Comparison of ENCODE assay signal across 8 cellular contexts in genomic region chr9:128420651-128421473, GRCh38. TPM values are rescaled to one million over a fixed set of nuclear protein-coding genes. Genes with fewer than 3 reads are reported as not detected.
A peak's percentile ranks its signal among the peaks of the same experiment; 100 is the strongest.
DNase-seq lines count a peak whose midpoint lies in the region; ATAC-seq and TF ChIP-seq lines count a peak whose summit lies in the region.

TSS of gene CERCAM (plus strand) at chr9:128420857. CDS start at chr9:128420878, 21 bp downstream.

- peak within 1 kb of the TSS; percentile 70 for H3K4me3 Mint-ChIP-seq in activated naive CD4-positive, alpha-beta T cell treated with anti-CD3 and anti-CD28 coated beads, Interleukin-2, amount 10 ng/mL, durations not matched to agents 7 days and 5 days

- H3F3A ChIP-seq in PC-3 (ENCODE audit: low read length, unreplicated experiment), result no peaks in the 10 kb centered on the region

- peak within 1 kb of the TSS; percentile 86 for H3K4me3 ChIP-seq in PC-3 (ENCODE audit: low read length)
- H3K4me3 ChIP-seq in upper lobe of left lung, result peak within 1 kb of the TSS; percentile 98 to 100 (median 99)

- H3K4me1 ChIP-seq in PC-3 (ENCODE audit: insufficient read depth, low read length) (peaks cover 15% of the 10 kb centered on the region), upper lobe of left lung (peaks cover 18 to 29% (median 20%) of the 10 kb centered on the region in 4 donors)

- no TSS peak for BruUV-seq in PC-3 (replicated peaks; lab: Mats Ljungman, UMichigan)

- ATAC-seq in GM18498 (IDR thresholded peaks at IDR 0.05; ENCODE audit: unreplicated experiment) (peak; percentile 78), HG02981 (IDR thresholded peaks at IDR 0.05; ENCODE audit: unreplicated experiment) (peak; percentile 69), PC-3 (peak; percentile 80), upper lobe of left lung (ENCODE audit: low FRiP score in 2 of 2) (peak; percentile 38 to 95)

- H3K9ac ChIP-seq in PC-3 (ENCODE audit: low read length), result peak within 1 kb of the TSS; percentile 57

- CTCF ChIA-PET in PC-3 (lab: Charles Lee), result interaction anchor here (0.6 to 1.2 kb wide), 10 partner anchors 11 to 498 kb away, joined by 3 to 10 read pairs (median 6); partner anchors contain the start of gene ODF2
- CTCF ChIA-PET in activated naive CD4-positive, alpha-beta T cell treated with anti-CD3 and anti-CD28 coated beads, Interleukin-2, amount 10 ng/mL, durations not matched to agents 7 days and 5 days (lab: Charles Lee), result interaction anchor here (0.6 to 2.1 kb wide), 7 partner anchors 9 to 58 kb away, joined by 3 to 13 read pairs (median 4); partner anchors contain the start of gene URM1

- H4K20me1 ChIP-seq in PC-3 (ENCODE audit: low read length), result no peaks in the 10 kb centered on the region

- H3K36me3 ChIP-seq in PC-3 (ENCODE audit: low read depth, low read length), result no peaks in the 10 kb centered on the region; the same call in 1 of the 2 replicates
- H3K36me3 ChIP-seq in upper lobe of left lung, result no peaks in the 10 kb centered on the region

- H3K79me2 ChIP-seq in PC-3 (ENCODE audit: low read length), result no peaks in the 10 kb centered on the region

- H3K27ac Mint-ChIP-seq in activated naive CD4-positive, alpha-beta T cell treated with anti-CD3 and anti-CD28 coated beads, Interleukin-2, amount 10 ng/mL, durations not matched to agents 7 days and 5 days, result no peak within 1 kb of the TSS

- no peaks in the 10 kb centered on the region for H3K27me3 ChIP-seq in PC-3 (ENCODE audit: low read length)
- H3K27me3 ChIP-seq in upper lobe of left lung, result peaks cover 0 to 12% (median 2%) of the 10 kb centered on the region in 4 donors

- H3K4me1 Mint-ChIP-seq in activated naive CD4-positive, alpha-beta T cell treated with anti-CD3 and anti-CD28 coated beads, Interleukin-2, amount 10 ng/mL, durations not matched to agents 7 days and 5 days, result peaks cover 17% of the 10 kb centered on the region

- peaks cover 85% of the 10 kb centered on the region for H3K27me3 Mint-ChIP-seq in activated naive CD4-positive, alpha-beta T cell treated with anti-CD3 and anti-CD28 coated beads, Interleukin-2, amount 10 ng/mL, durations not matched to agents 7 days and 5 days

- TF ChIP-seq POLR2A in upper lobe of left lung (IDR thresholded peaks at IDR 0.05), result no peak

- H3K9me3 ChIP-seq in PC-3 (ENCODE audit: low read length) (no peaks in the 10 kb centered on the region), upper lobe of left lung (no peaks in the 10 kb centered on the region)

- TF ChIP-seq CTCF in 22Rv1 (IDR thresholded peaks at IDR 0.05) (no peak), PC-3 (conservative IDR thresholded peaks at IDR 0.05; ENCODE audit: low read depth, low read length) (no peak), upper lobe of left lung (IDR thresholded peaks at IDR 0.05) (peak in 1 of 6 experiments; percentile 16)

- H3K4me2 ChIP-seq in PC-3 (ENCODE audit: low read length), result peak within 1 kb of the TSS; percentile 94

- intact Hi-C loops in PC-3 (cut with micrococcal nuclease), result no loop called here

- no peaks in the 10 kb centered on the region for H3K9me3 Mint-ChIP-seq in activated naive CD4-positive, alpha-beta T cell treated with anti-CD3 and anti-CD28 coated beads, Interleukin-2, amount 10 ng/mL, durations not matched to agents 7 days and 5 days

- H2AFZ ChIP-seq in PC-3 (ENCODE audit: low read length), result peak within 1 kb of the TSS; percentile 98

- TF ChIP-seq EP300 in upper lobe of left lung (IDR thresholded peaks at IDR 0.05), result no peak

- 3 to 9% methylated on average over 6 to 9 of the region's 59 CpGs for WGBS in upper lobe of left lung, 2 donors

- no peaks in the 10 kb centered on the region for H3K9me2 ChIP-seq in PC-3 (replicated peaks; ENCODE audit: low read length)

- H3K27ac ChIP-seq in 22Rv1, result peak within 1 kb of the TSS; percentile 47
- H3K27ac ChIP-seq in PC-3 (ENCODE audit: low read length), result no peak within 1 kb of the TSS
- H3K27ac ChIP-seq in upper lobe of left lung, result peak within 1 kb of the TSS in 2 of 4 donors; percentile 54 to 85

- POLR2A ChIA-PET in PC-3 (lab: Charles Lee; ENCODE audit: unreplicated experiment), result no interaction called here

- DNase-seq in PC-3 (peak; percentile 36), germinal center (ENCODE audit: low spot score) (peak; percentile 87), nucleus accumbens (lab: John Stamatoyannopoulos, UW) (peak in 30 of 56 donors; percentile 23 to 82 (median 52)), upper lobe of left lung (peak; percentile 47 to 92)
- DNase-seq in activated naive CD4-positive, alpha-beta T cell treated with anti-CD3 and anti-CD28 coated beads, Interleukin-2, amount 10 ng/mL, durations not matched to agents 7 days and 5 days, result peak; percentile 59

- H3K36me3 Mint-ChIP-seq in activated naive CD4-positive, alpha-beta T cell treated with anti-CD3 and anti-CD28 coated beads, Interleukin-2, amount 10 ng/mL, durations not matched to agents 7 days and 5 days, result no peaks in the 10 kb centered on the region

RNA-seq across cellular contexts. Expression of gene CERCAM, which starts in this region (rescaled TPM):
- total RNA-seq in PC-3 (2014; rRNA removed) (19.1 and 23.1 TPM in 2 replicates), upper lobe of left lung (10 to 100 TPM in 5 of 6 donors, 1 to 10 TPM in 1; 9.2 to 47.1 (median 15.4) TPM)

Comparison
In these comparisons a context has a peak if more than half of its experiments do, and no peak if none do; other contexts are left out.
1. DNase-seq: peak in every context shown above with its lines; median percentile 87 in germinal center; 70 in upper lobe of left lung; 59 in activated naive CD4-positive, alpha-beta T cell treated with anti-CD3 and anti-CD28 coated beads, Interleukin-2, amount 10 ng/mL, durations not matched to agents 7 days and 5 days; 52 in nucleus accumbens; 36 in PC-3.